In the genomic region with DNA sequence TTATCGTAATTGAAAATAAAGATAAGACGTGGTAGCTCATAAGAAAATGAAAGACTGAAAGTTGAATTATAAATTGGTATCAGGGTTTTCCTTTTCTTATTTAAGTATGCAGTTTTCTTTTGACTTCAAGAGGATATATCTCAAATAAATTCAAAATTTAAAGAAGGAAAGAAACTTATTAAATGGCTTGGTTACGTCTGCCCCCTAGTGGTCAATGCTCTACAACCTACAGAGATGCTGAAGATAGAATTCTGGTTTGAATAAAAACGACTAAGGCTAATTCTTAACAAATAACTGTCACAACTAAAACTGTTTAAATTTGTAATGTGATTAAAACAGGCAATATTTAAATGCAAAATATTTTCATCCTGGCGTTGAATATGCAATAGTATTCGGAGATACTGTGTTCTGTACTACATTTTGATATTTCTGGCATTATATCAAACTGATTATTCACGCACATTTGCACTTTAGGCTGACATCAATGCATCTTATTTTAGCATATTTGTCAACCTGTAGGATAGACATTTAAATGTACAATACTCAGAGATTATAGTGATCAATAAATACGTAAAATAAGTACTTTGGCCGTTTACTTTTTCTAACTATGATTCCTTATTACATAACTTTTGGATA, we compare ENCODE assay signal across 8 cellular contexts. TPM values are rescaled to one million over a fixed set of nuclear protein-coding genes. Genes with fewer than 3 reads are reported as not detected.
DNase-seq lines count a peak whose midpoint lies in the region; ATAC-seq and TF ChIP-seq lines count a peak whose summit lies in the region.

No MANE protein-coding gene starts in this region.

- in situ Hi-C loops in KBM-7 (cut with MboI; ENCODE audit: low pct_unique_long_range_greater_than_20kb, low sequenced_read_pairs) (no loop called here), SK-MEL-5 (cut with HindIII; ENCODE audit: low pct_unique_long_range_greater_than_20kb, low sequenced_read_pairs) (no loop called here)

- BruUV-seq in MCF 10A (replicated peaks; lab: Mats Ljungman, UMichigan): no TSS peak

- no peak overlapping the region for H3K4me3 Mint-ChIP-seq in activated CD8-positive, alpha-beta memory T cell treated with anti-CD3 and anti-CD28 coated beads, Interleukin-2, amount 10 ng/mL, durations not matched to agents 7 days and 5 days
- no peak overlapping the region for H3K4me3 Mint-ChIP-seq in MCF 10A (ENCODE audit: unreplicated experiment)

- H3K4me1 Mint-ChIP-seq in activated CD8-positive, alpha-beta memory T cell treated with anti-CD3 and anti-CD28 coated beads, Interleukin-2, amount 10 ng/mL, durations not matched to agents 7 days and 5 days: peaks cover 28% of the 10 kb centered on the region
- H3K4me1 Mint-ChIP-seq in MCF 10A (ENCODE audit: insufficient read depth, unreplicated experiment): no peaks in the 10 kb centered on the region

- H3K27ac Mint-ChIP-seq in activated CD8-positive, alpha-beta memory T cell treated with anti-CD3 and anti-CD28 coated beads, Interleukin-2, amount 10 ng/mL, durations not matched to agents 7 days and 5 days: no peak overlapping the region
- no peak overlapping the region for H3K27ac Mint-ChIP-seq in MCF 10A (ENCODE audit: low read depth, unreplicated experiment)

- TF ChIP-seq CTCF in MCF 10A (IDR thresholded peaks at IDR 0.05; ENCODE audit: unreplicated experiment): peak; percentile 71

- no peaks in the 10 kb centered on the region for H3K9me3 Mint-ChIP-seq in activated CD8-positive, alpha-beta memory T cell treated with anti-CD3 and anti-CD28 coated beads, Interleukin-2, amount 10 ng/mL, durations not matched to agents 7 days and 5 days (ENCODE audit: low read depth)
- H3K9me3 Mint-ChIP-seq in MCF 10A (ENCODE audit: unreplicated experiment): no peaks in the 10 kb centered on the region

- ATAC-seq in activated CD8-positive, alpha-beta memory T cell treated with anti-CD3 and anti-CD28 coated beads, Interleukin-2, amount 10 ng/mL, durations not matched to agents 7 days and 5 days: no peak
- ATAC-seq in HG03025 (IDR thresholded peaks at IDR 0.05; ENCODE audit: low FRiP score, unreplicated experiment): no peak

- DNase-seq in activated CD8-positive, alpha-beta memory T cell treated with anti-CD3 and anti-CD28 coated beads, Interleukin-2, amount 10 ng/mL, durations not matched to agents 7 days and 5 days: peak; percentile 65
- no peak for DNase-seq in activated CD8-positive, alpha-beta memory T cell treated with anti-CD3 and anti-CD28 coated beads, Interleukin-2, amount 50 U/mL, for 48 hours
- DNase-seq in KBM-7 (peak; percentile 60), SK-MEL-5 (ENCODE audit: low read depth, low spot score) (peak; percentile 64), MCF 10A (ENCODE audit: unreplicated experiment) (peak; percentile 76), kidney tubule cell (ENCODE audit: low spot score) (peak; percentile 65)
- peak; percentile 70 for DNase-seq in stimulated activated CD4-positive, alpha-beta T cell treated with anti-CD3 and anti-CD28 coated beads, Interleukin-4, amount 100 ng/mL, for 24 hours

- POLR2A ChIA-PET in MCF 10A (lab: Yijun Ruan, JAX): interaction anchor here (1.1 to 1.6 kb wide), 2 partner anchors 56 to 59 kb away, joined by 5 to 9 read pairs; a partner anchor contains a TSS

- peaks cover 7% of the 10 kb centered on the region for H3K27me3 Mint-ChIP-seq in activated CD8-positive, alpha-beta memory T cell treated with anti-CD3 and anti-CD28 coated beads, Interleukin-2, amount 10 ng/mL, durations not matched to agents 7 days and 5 days
- H3K27me3 Mint-ChIP-seq in MCF 10A (ENCODE audit: insufficient read depth, unreplicated experiment): no peaks in the 10 kb centered on the region

- intact Hi-C loops in MCF 10A (cut with micrococcal nuclease): loop anchor here (1.0 kb wide), 3 partner anchors 59 to 546 kb away; no protein-coding TSS in a partner anchor

- H3K36me3 Mint-ChIP-seq in activated CD8-positive, alpha-beta memory T cell treated with anti-CD3 and anti-CD28 coated beads, Interleukin-2, amount 10 ng/mL, durations not matched to agents 7 days and 5 days: peaks cover 26% of the 10 kb centered on the region
- no peaks in the 10 kb centered on the region for H3K36me3 Mint-ChIP-seq in MCF 10A (ENCODE audit: insufficient read depth, unreplicated experiment)

- CTCF ChIA-PET in activated CD8-positive, alpha-beta memory T cell treated with anti-CD3 and anti-CD28 coated beads, Interleukin-2, amount 10 ng/mL, durations not matched to agents 7 days and 5 days (lab: Charles Lee): interaction anchor here (0.8 to 4.2 kb wide), 8 partner anchors 8 to 544 kb away, joined by 3 to 29 read pairs (median 6); a partner anchor contains a TSS
- CTCF ChIA-PET in MCF 10A (lab: Yijun Ruan, JAX): interaction anchor here (0.6 to 5.8 kb wide), 18 partner anchors 9 to 650 kb away, joined by 3 to 56 read pairs (median 4); a partner anchor contains a TSS

RNA-seq across cellular contexts. Expression of a gene that starts 26.8 kb away (rescaled TPM):
- 100 to 1,000 TPM; 155 to 367 TPM for total RNA-seq in activated CD8-positive, alpha-beta memory T cell treated with anti-CD3 and anti-CD28 coated beads, Interleukin-2, amount 10 ng/mL, durations not matched to agents 7 days and 5 days
- 0.53 and 0.66 TPM in 2 replicates for total RNA-seq in SK-MEL-5 (2014; rRNA removed; shearing (Covaris generic))
- 0.80 and 0.85 TPM in 2 replicates for polyA plus RNA-seq in SK-MEL-5 (2015; cell fraction: cytosol; rRNA removed)
- 0.52 TPM in 1 of 2 replicates, not detected in the other for polyA plus RNA-seq in SK-MEL-5 (2015; cell fraction: nucleus; rRNA removed)
- total RNA-seq in MCF 10A (2022): 7.5 and 7.7 TPM in 2 replicates

RNA-seq across cellular contexts. Expression of a gene that starts 56.2 kb away (rescaled TPM):
- 100 to 1,000 TPM; 158 to 443 TPM for total RNA-seq in activated CD8-positive, alpha-beta memory T cell treated with anti-CD3 and anti-CD28 coated beads, Interleukin-2, amount 10 ng/mL, durations not matched to agents 7 days and 5 days
- total RNA-seq in SK-MEL-5 (2014; rRNA removed; shearing (Covaris generic)): not detected in 2 replicates
- polyA plus RNA-seq in SK-MEL-5 (2015; cell fraction: cytosol; rRNA removed): not detected in 2 replicates
- polyA plus RNA-seq in SK-MEL-5 (2015; cell fraction: nucleus; rRNA removed): 0.04 TPM in 1 of 2 replicates, not detected in the other
- 8.0 and 11.9 TPM in 2 replicates for total RNA-seq in MCF 10A (2022)

Comparison
In these comparisons a context has a peak if more than half of its experiments do, and no peak if none do; other contexts are left out.
1. RNA of a gene that starts 26.8 kb away (total RNA-seq): 155 to 367 TPM in activated CD8-positive, alpha-beta memory T cell treated with anti-CD3 and anti-CD28 coated beads, Interleukin-2, amount 10 ng/mL, durations not matched to agents 7 days and 5 days; 7.5 to 7.7 TPM in MCF 10A and 0.53 to 0.66 TPM in SK-MEL-5; every median in the first group is over 10 times any median in the second.